1 cellular context compared by ENCODE assay signal in genomic region chr14:39203659-39204606, GRCh38.
TF ChIP-seq lines count a peak whose summit lies in the region.

No MANE protein-coding gene starts in this region.

TF ChIP-seq in HepG2, 621 proteins besides CTCF, POLR2A, EP300 and RAD21 (continued from another document and continues in another):
- TF ChIP-seq ZGPAT (CRISPR knock-in tag; IDR thresholded peaks at IDR 0.05) (peak; percentile 25; the same call in 1 of the 2 replicates), SMC3 (IDR thresholded peaks at IDR 0.05; ENCODE audit: low read length) (no peak), ZSCAN12 (CRISPR knock-in tag; IDR thresholded peaks at IDR 0.05) (no peak), AFF4 (CRISPR knock-in tag; IDR thresholded peaks at IDR 0.05) (no peak), ZNF747 (CRISPR knock-in tag; IDR thresholded peaks at IDR 0.05; ENCODE audit: borderline replicate concordance) (no peak), MAX (IDR thresholded peaks at IDR 0.05) (no peak), ZBTB3 (CRISPR knock-in tag; IDR thresholded peaks at IDR 0.05; ENCODE audit: borderline replicate concordance, low read depth) (no peak), ZNF124 (CRISPR knock-in tag; IDR thresholded peaks at IDR 0.05) (no peak), ZNF724P (CRISPR knock-in tag; IDR thresholded peaks at IDR 0.05; ENCODE audit: borderline replicate concordance) (0 out of 2 replicates have a peak, but pooled peaks have one; percentile 33), ZBTB10 (CRISPR knock-in tag; IDR thresholded peaks at IDR 0.05; ENCODE audit: borderline replicate concordance) (no peak), MBD4 (IDR thresholded peaks at IDR 0.05; ENCODE audit: borderline replicate concordance, low read length) (no peak), NR2C2 (CRISPR knock-in tag; IDR thresholded peaks at IDR 0.05; ENCODE audit: borderline replicate concordance) (no peak), ZNF761 (CRISPR knock-in tag; conservative IDR thresholded peaks at IDR 0.05) (no peak), ZNF225 (CRISPR knock-in tag; IDR thresholded peaks at IDR 0.05) (no peak), MIER2 (CRISPR knock-in tag; IDR thresholded peaks at IDR 0.05) (no peak), SETDB1 (CRISPR knock-in tag; IDR thresholded peaks at IDR 0.05; ENCODE audit: borderline replicate concordance) (no peak), ZNF772 (CRISPR knock-in tag; IDR thresholded peaks at IDR 0.05) (no peak), CEBPG (CRISPR knock-in tag; IDR thresholded peaks at IDR 0.05) (no peak), EED (CRISPR knock-in tag; IDR thresholded peaks at IDR 0.05) (no peak), MIXL1 (CRISPR knock-in tag; IDR thresholded peaks at IDR 0.05) (no peak), KMT2A (CRISPR knock-in tag; IDR thresholded peaks at IDR 0.05) (no peak), TRIM24 (CRISPR knock-in tag; IDR thresholded peaks at IDR 0.05) (no peak), ZNF160 (CRISPR knock-in tag; IDR thresholded peaks at IDR 0.05) (no peak), SAP130 (CRISPR knock-in tag; IDR thresholded peaks at IDR 0.05; ENCODE audit: low read depth) (0 out of 2 replicates have a peak, but pooled peaks have one; percentile 14), TEAD3 (CRISPR knock-in tag; optimal IDR thresholded peaks at IDR 0.05; ENCODE audit: borderline replicate concordance) (peak; percentile 30), ZNF510 (CRISPR knock-in tag; IDR thresholded peaks at IDR 0.05; ENCODE audit: low read depth) (no peak), TEAD2 (CRISPR knock-in tag; IDR thresholded peaks at IDR 0.05) (no peak), ZBTB46 (CRISPR knock-in tag; IDR thresholded peaks at IDR 0.05; ENCODE audit: borderline replicate concordance) (no peak), PBX2 (CRISPR knock-in tag; IDR thresholded peaks at IDR 0.05) (no peak), ZFP62 (CRISPR knock-in tag; IDR thresholded peaks at IDR 0.05) (no peak), NCOA2 (CRISPR knock-in tag; IDR thresholded peaks at IDR 0.05) (peak; percentile 17; the same call in 1 of the 2 replicates), ZC3H4 (CRISPR knock-in tag; IDR thresholded peaks at IDR 0.05; ENCODE audit: borderline replicate concordance) (no peak)
- TF ChIP-seq, protein P1, sequence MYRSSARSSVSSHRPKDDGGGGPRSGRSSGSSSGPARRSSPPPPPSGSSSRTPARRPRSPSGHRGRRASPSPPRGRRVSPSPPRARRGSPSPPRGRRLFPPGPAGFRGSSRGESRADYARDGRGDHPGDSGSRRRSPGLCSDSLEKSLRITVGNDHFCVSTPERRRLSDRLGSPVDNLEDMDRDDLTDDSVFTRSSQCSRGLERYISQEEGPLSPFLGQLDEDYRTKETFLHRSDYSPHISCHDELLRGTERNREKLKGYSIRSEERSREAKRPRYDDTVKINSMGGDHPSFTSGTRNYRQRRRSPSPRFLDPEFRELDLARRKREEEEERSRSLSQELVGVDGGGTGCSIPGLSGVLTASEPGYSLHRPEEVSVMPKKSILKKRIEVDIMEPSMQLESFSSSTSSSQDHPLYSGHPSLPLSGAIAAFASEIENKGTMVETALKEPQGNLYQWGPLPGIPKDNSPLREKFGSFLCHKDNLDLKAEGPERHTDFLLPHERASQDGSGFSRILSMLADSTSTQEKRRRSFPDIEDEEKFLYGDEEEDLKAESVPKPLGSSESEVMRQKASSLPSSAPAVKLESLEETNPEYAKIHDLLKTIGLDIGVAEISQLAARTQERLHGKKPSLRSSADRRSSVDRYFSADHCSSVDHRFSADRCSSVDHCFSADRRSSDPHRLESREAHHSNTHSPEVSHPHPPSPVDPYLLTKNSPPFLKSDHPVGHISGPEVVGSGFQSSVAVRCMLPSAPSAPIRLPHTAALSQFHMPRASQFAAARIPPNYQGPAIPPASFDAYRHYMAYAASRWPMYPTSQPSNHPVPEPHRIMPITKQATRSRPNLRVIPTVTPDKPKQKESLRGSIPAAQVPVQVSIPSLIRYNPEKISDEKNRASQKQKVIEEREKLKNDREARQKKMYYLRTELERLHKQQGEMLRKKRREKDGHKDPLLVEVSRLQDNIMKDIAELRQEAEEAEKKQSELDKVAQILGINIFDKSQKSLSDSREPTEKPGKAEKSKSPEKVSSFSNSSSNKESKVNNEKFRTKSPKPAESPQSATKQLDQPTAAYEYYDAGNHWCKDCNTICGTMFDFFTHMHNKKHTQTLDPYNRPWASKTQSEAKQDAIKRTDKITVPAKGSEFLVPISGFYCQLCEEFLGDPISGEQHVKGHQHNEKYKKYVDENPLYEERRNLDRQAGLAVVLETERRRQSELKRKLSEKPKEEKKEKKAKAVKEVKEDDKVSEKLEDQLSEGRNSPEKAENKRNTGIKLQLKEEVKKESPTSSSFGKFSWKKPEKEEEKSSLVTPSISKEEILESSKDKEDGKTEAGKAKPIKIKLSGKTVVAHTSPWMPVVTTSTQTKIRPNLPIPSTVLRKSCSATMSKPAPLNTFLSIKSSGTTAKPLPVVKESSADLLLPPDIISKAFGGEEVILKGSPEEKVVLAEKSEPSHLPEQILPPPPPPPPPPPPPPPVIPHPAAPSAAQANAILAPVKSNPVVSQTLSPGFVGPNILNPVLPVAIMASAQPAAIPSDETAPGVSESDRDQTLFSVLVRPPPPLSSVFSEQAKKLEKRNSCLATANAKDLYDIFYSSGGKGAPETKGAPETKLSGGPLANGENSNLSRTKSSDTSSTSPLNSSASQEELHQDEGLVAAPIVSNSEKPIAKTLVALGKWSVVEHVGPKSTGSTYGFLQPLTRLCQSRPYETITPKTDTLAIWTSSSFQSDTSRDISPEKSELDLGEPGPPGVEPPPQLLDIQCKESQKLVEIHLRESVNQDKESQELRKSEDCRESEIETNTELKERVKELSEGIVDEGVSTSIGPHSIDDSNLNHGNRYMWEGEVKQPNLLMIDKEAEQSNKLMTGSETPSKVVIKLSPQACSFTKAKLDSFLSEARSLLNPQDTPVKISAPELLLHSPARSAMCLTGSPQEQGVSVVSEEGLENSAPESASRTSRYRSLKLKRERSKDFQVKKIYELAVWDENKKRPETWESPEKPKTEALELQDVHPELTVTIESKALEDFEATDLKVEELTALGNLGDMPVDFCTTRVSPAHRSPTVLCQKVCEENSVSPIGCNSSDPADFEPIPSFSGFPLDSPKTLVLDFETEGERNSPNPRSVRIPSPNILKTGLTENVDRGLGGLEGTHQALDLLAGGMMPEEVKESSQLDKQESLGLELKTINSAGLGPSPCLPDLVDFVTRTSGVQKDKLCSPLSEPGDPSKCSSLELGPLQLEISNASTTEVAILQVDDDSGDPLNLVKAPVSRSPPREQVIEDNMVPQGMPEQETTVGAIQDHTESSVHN (CRISPR knock-in tag; IDR thresholded peaks at IDR 0.05), result no peak
- TF ChIP-seq, protein P2, sequence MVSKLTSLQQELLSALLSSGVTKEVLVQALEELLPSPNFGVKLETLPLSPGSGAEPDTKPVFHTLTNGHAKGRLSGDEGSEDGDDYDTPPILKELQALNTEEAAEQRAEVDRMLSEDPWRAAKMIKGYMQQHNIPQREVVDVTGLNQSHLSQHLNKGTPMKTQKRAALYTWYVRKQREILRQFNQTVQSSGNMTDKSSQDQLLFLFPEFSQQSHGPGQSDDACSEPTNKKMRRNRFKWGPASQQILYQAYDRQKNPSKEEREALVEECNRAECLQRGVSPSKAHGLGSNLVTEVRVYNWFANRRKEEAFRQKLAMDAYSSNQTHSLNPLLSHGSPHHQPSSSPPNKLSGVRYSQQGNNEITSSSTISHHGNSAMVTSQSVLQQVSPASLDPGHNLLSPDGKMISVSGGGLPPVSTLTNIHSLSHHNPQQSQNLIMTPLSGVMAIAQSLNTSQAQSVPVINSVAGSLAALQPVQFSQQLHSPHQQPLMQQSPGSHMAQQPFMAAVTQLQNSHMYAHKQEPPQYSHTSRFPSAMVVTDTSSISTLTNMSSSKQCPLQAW (CRISPR knock-in tag; IDR thresholded peaks at IDR 0.05), result no peak
